ENCODE assay signal across 1 cellular context in genomic region chr9:131470581-131470991, GRCh38.
TF ChIP-seq lines count a peak whose summit lies in the region.

No MANE protein-coding gene starts in this region.

TF ChIP-seq in HepG2, 621 proteins besides CTCF, POLR2A, EP300 and RAD21 (continued from another document):
- TF ChIP-seq ZNF784 (CRISPR knock-in tag; IDR thresholded peaks at IDR 0.05; ENCODE audit: borderline replicate concordance) (no peak), ZNF430 (CRISPR knock-in tag; IDR thresholded peaks at IDR 0.05) (no peak), MNT (IDR thresholded peaks at IDR 0.05) (no peak), MTF1 (CRISPR knock-in tag; IDR thresholded peaks at IDR 0.05) (no peak), ZNF530 (CRISPR knock-in tag; IDR thresholded peaks at IDR 0.05; ENCODE audit: low read depth) (no peak)
